In the genomic region with DNA sequence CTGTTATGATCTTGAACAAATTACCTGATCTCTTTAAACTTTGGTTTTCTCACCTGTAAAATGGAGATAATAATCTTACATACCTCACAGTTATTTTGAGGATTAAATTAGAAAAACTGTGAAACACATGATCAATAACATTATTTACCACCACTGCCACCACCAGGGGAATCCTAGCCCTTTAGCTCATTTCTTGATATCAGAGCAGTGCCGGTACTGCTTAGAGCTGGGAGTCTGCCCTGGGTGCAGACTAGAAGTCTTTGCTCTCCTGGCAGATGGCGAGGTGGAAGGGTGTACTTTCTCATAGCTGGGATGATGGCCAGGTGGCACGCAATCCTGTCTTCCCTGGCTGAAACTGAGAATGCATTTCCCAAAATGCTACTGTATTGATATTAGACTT, we compare ENCODE assay signal across 14 cellular contexts. TPM values are rescaled to one million over a fixed set of nuclear protein-coding genes. Genes with fewer than 3 reads are reported as not detected.
DNase-seq lines count a peak whose midpoint lies in the region; ATAC-seq and TF ChIP-seq lines count a peak whose summit lies in the region.
"Had no signal": no experiment of that assay in that cellular context is flagged by ENCODE, and none has a peak within 500 bp of the region (broad histone marks: within the 10 kb centered on the region; RNA-seq: fewer than 3 reads in every experiment).

No MANE protein-coding gene starts in this region.

- H3K36me3 Mint-ChIP-seq in WTC11, result 0 out of 2 replicates have a peak, but pooled peaks cover 3% of the 10 kb centered on the region

- H3K27me3 ChIP-seq in psoas muscle (ENCODE audit: insufficient read depth in 3 of 3, low read length in 2 of 3), result no peaks in the 10 kb centered on the region
- H3K27me3 ChIP-seq: upper lobe of right lung had no signal

- peak; percentile 43 for ATAC-seq in WTC11
- peak in 3 of 4 donors; percentile 61 to 66 (median 66) for ATAC-seq in psoas muscle
- no peak for ATAC-seq in GM18520 (IDR thresholded peaks at IDR 0.05; ENCODE audit: unreplicated experiment)
- no peak for ATAC-seq in HG02840 (IDR thresholded peaks at IDR 0.05; ENCODE audit: low FRiP score, unreplicated experiment)
- ATAC-seq: upper lobe of right lung had no signal

- H3K9me3 Mint-ChIP-seq in WTC11, result no peaks in the 10 kb centered on the region

- CTCF ChIA-PET in WTC11 (lab: Charles Lee), result interaction anchor here (0.6 to 1.9 kb wide), 15 partner anchors 9 to 710 kb away, joined by 3 to 9 read pairs (median 4); partner anchors contain the start of genes EFCAB10 and RINT1

- intact Hi-C loops in psoas muscle (cut with DNase I), result no loop called here

- no peaks in the 10 kb centered on the region for H3K36me3 ChIP-seq in psoas muscle (ENCODE audit: insufficient read depth in 1 of 2, low read depth in 1 of 2)
- H3K36me3 ChIP-seq: upper lobe of right lung had no signal

- H3K4me3 ChIP-seq in psoas muscle, result no peak overlapping the region
- H3K4me3 ChIP-seq: upper lobe of right lung had no signal

- no peak overlapping the region for H3K27ac Mint-ChIP-seq in WTC11

- no peaks in the 10 kb centered on the region for H3K9me3 ChIP-seq in psoas muscle
- H3K9me3 ChIP-seq: upper lobe of right lung had no signal

- TF ChIP-seq CTCF in WTC11 (IDR thresholded peaks at IDR 0.05), result no peak
- no peak for TF ChIP-seq CTCF in psoas muscle (IDR thresholded peaks at IDR 0.05)

- no peak overlapping the region for H3K27ac ChIP-seq in psoas muscle
- H3K27ac ChIP-seq: RWPE1, upper lobe of right lung had no signal

- no peak overlapping the region for H3K4me3 Mint-ChIP-seq in WTC11

- H3K4me1 ChIP-seq in psoas muscle, result peaks cover 10% of the 10 kb centered on the region
- H3K4me1 ChIP-seq: upper lobe of right lung had no signal

- POLR2A ChIA-PET in WTC11 (lab: Charles Lee), result interaction anchor here (0.5 kb wide), 1 partner anchor 519 kb away, joined by 4 read pairs; no protein-coding TSS in a partner anchor

- peak; percentile 21 for DNase-seq in NCI-H2227 (lab: John Stamatoyannopoulos, UW; ENCODE audit: unreplicated experiment)
- no peak for DNase-seq in NCI-H2227 treated with DMSO at 0.1 percent for 48 hours (lab: John Stamatoyannopoulos, UW)
- DNase-seq in NCI-H2029 treated with DMSO at 0.1 percent for 48 hours (lab: John Stamatoyannopoulos, UW), result peak; percentile 3
- no peak for DNase-seq in WTC11 (ENCODE audit: low spot score)
- DNase-seq in psoas muscle, result no peak
- no peak for DNase-seq in H4 (ENCODE audit: low spot score)
- DNase-seq: hypothalamus; nucleus accumbens; stimulated activated CD4-positive, alpha-beta T cell treated with anti-CD3 and anti-CD28 coated beads, Interleukin-15, amount 100 ng/mL, for 24 hours; upper lobe of right lung had no signal

- peaks cover 24% of the 10 kb centered on the region for H3K4me1 Mint-ChIP-seq in WTC11

- H3K27me3 Mint-ChIP-seq in WTC11 (ENCODE audit: low read depth), result no peaks in the 10 kb centered on the region

- WGBS in psoas muscle, 3 donors, result 19 to 30% (median 20%) methylated on average over 3 of the region's 3 CpGs

TF ChIP-seq in WTC11, 78 proteins besides CTCF, POLR2A, EP300 and RAD21 (continues in another document):
- TF ChIP-seq CBFB (CRISPR knock-in tag; IDR thresholded peaks at IDR 0.05; ENCODE audit: low read depth) (no peak), ELF4 (CRISPR knock-in tag; IDR thresholded peaks at IDR 0.05; ENCODE audit: low read depth) (no peak), TEAD1 (CRISPR knock-in tag; IDR thresholded peaks at IDR 0.05) (no peak), KAT7 (CRISPR knock-in tag; IDR thresholded peaks at IDR 0.05; ENCODE audit: borderline replicate concordance) (no peak), MLX (CRISPR knock-in tag; IDR thresholded peaks at IDR 0.05) (no peak), FOXJ3 (CRISPR knock-in tag; IDR thresholded peaks at IDR 0.05; ENCODE audit: borderline replicate concordance) (no peak), ZNF416 (CRISPR knock-in tag; IDR thresholded peaks at IDR 0.05) (no peak), PRDM15 (CRISPR knock-in tag; IDR thresholded peaks at IDR 0.05) (no peak)
- TF ChIP-seq, protein P1, sequence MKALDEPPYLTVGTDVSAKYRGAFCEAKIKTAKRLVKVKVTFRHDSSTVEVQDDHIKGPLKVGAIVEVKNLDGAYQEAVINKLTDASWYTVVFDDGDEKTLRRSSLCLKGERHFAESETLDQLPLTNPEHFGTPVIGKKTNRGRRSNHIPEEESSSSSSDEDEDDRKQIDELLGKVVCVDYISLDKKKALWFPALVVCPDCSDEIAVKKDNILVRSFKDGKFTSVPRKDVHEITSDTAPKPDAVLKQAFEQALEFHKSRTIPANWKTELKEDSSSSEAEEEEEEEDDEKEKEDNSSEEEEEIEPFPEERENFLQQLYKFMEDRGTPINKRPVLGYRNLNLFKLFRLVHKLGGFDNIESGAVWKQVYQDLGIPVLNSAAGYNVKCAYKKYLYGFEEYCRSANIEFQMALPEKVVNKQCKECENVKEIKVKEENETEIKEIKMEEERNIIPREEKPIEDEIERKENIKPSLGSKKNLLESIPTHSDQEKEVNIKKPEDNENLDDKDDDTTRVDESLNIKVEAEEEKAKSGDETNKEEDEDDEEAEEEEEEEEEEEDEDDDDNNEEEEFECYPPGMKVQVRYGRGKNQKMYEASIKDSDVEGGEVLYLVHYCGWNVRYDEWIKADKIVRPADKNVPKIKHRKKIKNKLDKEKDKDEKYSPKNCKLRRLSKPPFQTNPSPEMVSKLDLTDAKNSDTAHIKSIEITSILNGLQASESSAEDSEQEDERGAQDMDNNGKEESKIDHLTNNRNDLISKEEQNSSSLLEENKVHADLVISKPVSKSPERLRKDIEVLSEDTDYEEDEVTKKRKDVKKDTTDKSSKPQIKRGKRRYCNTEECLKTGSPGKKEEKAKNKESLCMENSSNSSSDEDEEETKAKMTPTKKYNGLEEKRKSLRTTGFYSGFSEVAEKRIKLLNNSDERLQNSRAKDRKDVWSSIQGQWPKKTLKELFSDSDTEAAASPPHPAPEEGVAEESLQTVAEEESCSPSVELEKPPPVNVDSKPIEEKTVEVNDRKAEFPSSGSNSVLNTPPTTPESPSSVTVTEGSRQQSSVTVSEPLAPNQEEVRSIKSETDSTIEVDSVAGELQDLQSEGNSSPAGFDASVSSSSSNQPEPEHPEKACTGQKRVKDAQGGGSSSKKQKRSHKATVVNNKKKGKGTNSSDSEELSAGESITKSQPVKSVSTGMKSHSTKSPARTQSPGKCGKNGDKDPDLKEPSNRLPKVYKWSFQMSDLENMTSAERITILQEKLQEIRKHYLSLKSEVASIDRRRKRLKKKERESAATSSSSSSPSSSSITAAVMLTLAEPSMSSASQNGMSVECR (CRISPR knock-in tag; IDR thresholded peaks at IDR 0.05; ENCODE audit: borderline replicate concordance), result no peak
- TF ChIP-seq, protein P2, sequence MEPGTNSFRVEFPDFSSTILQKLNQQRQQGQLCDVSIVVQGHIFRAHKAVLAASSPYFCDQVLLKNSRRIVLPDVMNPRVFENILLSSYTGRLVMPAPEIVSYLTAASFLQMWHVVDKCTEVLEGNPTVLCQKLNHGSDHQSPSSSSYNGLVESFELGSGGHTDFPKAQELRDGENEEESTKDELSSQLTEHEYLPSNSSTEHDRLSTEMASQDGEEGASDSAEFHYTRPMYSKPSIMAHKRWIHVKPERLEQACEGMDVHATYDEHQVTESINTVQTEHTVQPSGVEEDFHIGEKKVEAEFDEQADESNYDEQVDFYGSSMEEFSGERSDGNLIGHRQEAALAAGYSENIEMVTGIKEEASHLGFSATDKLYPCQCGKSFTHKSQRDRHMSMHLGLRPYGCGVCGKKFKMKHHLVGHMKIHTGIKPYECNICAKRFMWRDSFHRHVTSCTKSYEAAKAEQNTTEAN (CRISPR knock-in tag; IDR thresholded peaks at IDR 0.05), result no peak

RNA-seq across cellular contexts. Expression of gene EFCAB10, which starts 12.7 kb away (rescaled TPM):
- 3.0 to 3.2 TPM (median 3.0 TPM) in 3 replicates for total RNA-seq in WTC11 (2021)
- total RNA-seq in psoas muscle, result not detected
- not detected for polyA plus RNA-seq in psoas muscle
- total RNA-seq in H4 (2014; rRNA removed; shearing (Covaris generic)), result not detected in 2 replicates
- total RNA-seq: lung microvascular endothelial cell had no signal

Comparison
In these comparisons a context has a peak if more than half of its experiments do, and no peak if none do; other contexts are left out.
1. DNase-seq: peak in NCI-H2227 (single experiment) and NCI-H2029 treated with DMSO at 0.1 percent for 48 hours (single experiment); none in NCI-H2227 treated with DMSO at 0.1 percent for 48 hours (single experiment), WTC11 (single experiment), psoas muscle (0 of 2) and H4 (single experiment).
2. ATAC-seq: peak in WTC11 (single experiment) and psoas muscle (3 of 4); none in GM18520 (single experiment) and HG02840 (single experiment).